ENCODE assay signal across 16 cellular contexts in the genomic region with DNA sequence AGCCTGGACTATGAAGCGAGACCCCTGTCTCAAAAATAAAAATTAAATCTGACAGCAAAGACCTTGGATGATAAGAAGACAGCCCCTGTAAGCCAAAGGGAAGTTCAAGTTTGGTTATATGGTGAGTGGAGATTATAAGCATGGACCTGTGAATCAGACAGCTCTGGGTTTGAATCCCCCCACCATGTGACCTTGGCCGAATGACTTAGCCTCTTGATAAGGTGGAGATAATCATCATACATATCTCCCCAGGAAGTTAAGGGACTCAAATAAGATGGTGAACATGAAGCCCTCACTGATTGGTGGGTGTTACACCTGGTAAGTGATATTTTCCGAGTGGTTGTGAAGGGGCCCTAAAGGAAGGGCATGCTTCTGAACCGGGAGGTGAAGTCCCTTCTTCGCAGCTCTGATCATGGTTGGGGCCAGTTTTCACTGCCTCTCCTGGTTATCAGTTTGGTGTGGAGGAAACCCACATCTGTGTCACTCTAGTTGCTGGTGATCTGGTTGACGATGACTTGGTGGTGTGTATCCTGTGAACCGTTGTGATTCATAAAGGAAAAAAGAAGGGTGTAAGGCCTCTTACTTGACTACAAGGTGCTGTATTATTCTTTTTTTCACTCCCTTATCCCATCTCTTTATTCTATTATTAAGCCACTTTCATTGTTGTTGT.
DNase-seq lines count a peak whose midpoint lies in the region; ATAC-seq lines count a peak whose summit lies in the region.
"Had no signal": no experiment of that assay in that cellular context is flagged by ENCODE, and none has a peak within 500 bp of the region (broad histone marks: within the 10 kb centered on the region; RNA-seq: fewer than 3 reads in every experiment).

No MANE protein-coding gene starts in this region.

- H3K4me3 ChIP-seq in mesendoderm (ENCODE audit: low read length), result no peak overlapping the region

- H3K18ac ChIP-seq in mesendoderm (ENCODE audit: low read length), result no peak overlapping the region

- no peak overlapping the region for H3K4me2 ChIP-seq in mesendoderm (ENCODE audit: low read length)
- H3K4me2 ChIP-seq: KMS-11 had no signal

- H3K36me3 ChIP-seq in mesendoderm (ENCODE audit: control insufficient read depth, insufficient read depth, low read length), result no peaks in the 10 kb centered on the region

- H3K27ac Mint-ChIP-seq in activated CD8-positive, alpha-beta memory T cell treated with anti-CD3 and anti-CD28 coated beads, Interleukin-2, amount 10 ng/mL, durations not matched to agents 7 days and 5 days, result no peak overlapping the region
- H3K27ac Mint-ChIP-seq in activated T-helper 17 cell treated with anti-CD3 and anti-CD28 coated beads, Interleukin-2, amount 50 U/mL, for 72 hours, result peak overlapping the region; percentile 51
- H3K27ac Mint-ChIP-seq in stimulated activated naive CD8-positive, alpha-beta T cell treated with anti-CD3 and anti-CD28 coated beads, Interleukin-15, amount 100 ng/mL, for 72 hours, result peak overlapping the region in 1 of 2 donors; percentile 19
- H3K27ac Mint-ChIP-seq: CD4-positive, alpha-beta T cell had no signal

- H2BK5ac ChIP-seq in mesendoderm (ENCODE audit: low read length), result no peak overlapping the region

- H3K4me3 Mint-ChIP-seq in activated CD8-positive, alpha-beta memory T cell treated with anti-CD3 and anti-CD28 coated beads, Interleukin-2, amount 10 ng/mL, durations not matched to agents 7 days and 5 days, result no peak overlapping the region
- no peak overlapping the region for H3K4me3 Mint-ChIP-seq in activated T-helper 17 cell treated with anti-CD3 and anti-CD28 coated beads, Interleukin-2, amount 50 U/mL, for 72 hours
- no peak overlapping the region for H3K4me3 Mint-ChIP-seq in stimulated activated naive CD8-positive, alpha-beta T cell treated with anti-CD3 and anti-CD28 coated beads, Interleukin-15, amount 100 ng/mL, for 72 hours
- H3K4me3 Mint-ChIP-seq: CD4-positive, alpha-beta T cell had no signal

- no peak overlapping the region for H4K8ac ChIP-seq in mesendoderm (ENCODE audit: low read depth, low read length)

- peak; percentile 20 for ATAC-seq in activated CD8-positive, alpha-beta memory T cell treated with anti-CD3 and anti-CD28 coated beads, Interleukin-2, amount 10 ng/mL, durations not matched to agents 7 days and 5 days
- ATAC-seq in activated T-helper 17 cell treated with anti-CD3 and anti-CD28 coated beads, Interleukin-2, amount 50 U/mL, for 72 hours (replicated peaks), result peak; percentile 83
- peak; percentile 40 for ATAC-seq in stimulated activated naive CD8-positive, alpha-beta T cell treated with anti-CD3 and anti-CD28 coated beads, Interleukin-15, amount 100 ng/mL, for 72 hours
- no peak for ATAC-seq in HG03039 (IDR thresholded peaks at IDR 0.05; ENCODE audit: unreplicated experiment)

- H3K27me3 Mint-ChIP-seq in activated CD8-positive, alpha-beta memory T cell treated with anti-CD3 and anti-CD28 coated beads, Interleukin-2, amount 10 ng/mL, durations not matched to agents 7 days and 5 days, result no peaks in the 10 kb centered on the region
- no peaks in the 10 kb centered on the region for H3K27me3 Mint-ChIP-seq in activated T-helper 17 cell treated with anti-CD3 and anti-CD28 coated beads, Interleukin-2, amount 50 U/mL, for 72 hours
- no peaks in the 10 kb centered on the region for H3K27me3 Mint-ChIP-seq in stimulated activated naive CD8-positive, alpha-beta T cell treated with anti-CD3 and anti-CD28 coated beads, Interleukin-15, amount 100 ng/mL, for 72 hours
- H3K27me3 Mint-ChIP-seq: CD4-positive, alpha-beta T cell had no signal

- no peak overlapping the region for H3K27ac ChIP-seq in mesendoderm (ENCODE audit: low read depth, low read length)
- H3K27ac ChIP-seq: KMS-11 had no signal

- H3K79me2 ChIP-seq in mesendoderm (ENCODE audit: control insufficient read depth, insufficient read depth, low read length), result no peaks in the 10 kb centered on the region

- H3K9me3 Mint-ChIP-seq in activated CD8-positive, alpha-beta memory T cell treated with anti-CD3 and anti-CD28 coated beads, Interleukin-2, amount 10 ng/mL, durations not matched to agents 7 days and 5 days (ENCODE audit: low read depth), result no peaks in the 10 kb centered on the region
- H3K9me3 Mint-ChIP-seq in activated T-helper 17 cell treated with anti-CD3 and anti-CD28 coated beads, Interleukin-2, amount 50 U/mL, for 72 hours, result no peaks in the 10 kb centered on the region
- H3K9me3 Mint-ChIP-seq in stimulated activated naive CD8-positive, alpha-beta T cell treated with anti-CD3 and anti-CD28 coated beads, Interleukin-15, amount 100 ng/mL, for 72 hours, result no peaks in the 10 kb centered on the region
- H3K9me3 Mint-ChIP-seq: CD4-positive, alpha-beta T cell had no signal

- H3K56ac ChIP-seq in mesendoderm (ENCODE audit: low read length), result no peak overlapping the region

- peaks cover 22% of the 10 kb centered on the region for H3K36me3 Mint-ChIP-seq in activated CD8-positive, alpha-beta memory T cell treated with anti-CD3 and anti-CD28 coated beads, Interleukin-2, amount 10 ng/mL, durations not matched to agents 7 days and 5 days
- H3K36me3 Mint-ChIP-seq in activated T-helper 17 cell treated with anti-CD3 and anti-CD28 coated beads, Interleukin-2, amount 50 U/mL, for 72 hours (ENCODE audit: low read depth), result peaks cover 51% of the 10 kb centered on the region

- H4K5ac ChIP-seq in mesendoderm (ENCODE audit: low read length), result no peak overlapping the region

- H3K23ac ChIP-seq in mesendoderm (ENCODE audit: low read length), result no peak overlapping the region

- H3K4me1 ChIP-seq in mesendoderm (ENCODE audit: control insufficient read depth, low read depth, low read length), result peaks cover 3% of the 10 kb centered on the region

- no peak overlapping the region for H2AK5ac ChIP-seq in mesendoderm (ENCODE audit: low read length)

- H2BK15ac ChIP-seq in mesendoderm (replicated peaks; ENCODE audit: low read depth), result no peak overlapping the region

- no peak overlapping the region for H2BK120ac ChIP-seq in mesendoderm (ENCODE audit: low read depth, low read length)

- no peak overlapping the region for H3K4ac ChIP-seq in mesendoderm (ENCODE audit: low read depth, low read length)

- H3K27me3 ChIP-seq in mesendoderm (ENCODE audit: insufficient read depth, low read length, poor library complexity), result no peaks in the 10 kb centered on the region

- CTCF ChIA-PET in activated CD8-positive, alpha-beta memory T cell treated with anti-CD3 and anti-CD28 coated beads, Interleukin-2, amount 10 ng/mL, durations not matched to agents 7 days and 5 days (lab: Charles Lee), result no interaction called here

- no CpG with 5 or more reads among the region's 7 CpGs for WGBS in mesendoderm (ENCODE audit: extremely low coverage, insufficient coverage, low lambda C conversion rate)

- no peaks in the 10 kb centered on the region for H3K4me1 Mint-ChIP-seq in activated CD8-positive, alpha-beta memory T cell treated with anti-CD3 and anti-CD28 coated beads, Interleukin-2, amount 10 ng/mL, durations not matched to agents 7 days and 5 days
- H3K4me1 Mint-ChIP-seq in activated T-helper 17 cell treated with anti-CD3 and anti-CD28 coated beads, Interleukin-2, amount 50 U/mL, for 72 hours, result peaks cover 4% of the 10 kb centered on the region
- H3K4me1 Mint-ChIP-seq in stimulated activated naive CD8-positive, alpha-beta T cell treated with anti-CD3 and anti-CD28 coated beads, Interleukin-15, amount 100 ng/mL, for 72 hours, result peaks cover 9% of the 10 kb centered on the region

- no peaks in the 10 kb centered on the region for H3K79me1 ChIP-seq in mesendoderm (ENCODE audit: low read length)

- no peak for DNase-seq in activated CD8-positive, alpha-beta memory T cell treated with anti-CD3 and anti-CD28 coated beads, Interleukin-2, amount 10 ng/mL, durations not matched to agents 7 days and 5 days
- no peak for DNase-seq in activated CD8-positive, alpha-beta memory T cell treated with anti-CD3 and anti-CD28 coated beads, Interleukin-2, amount 50 U/mL, for 4 hours
- DNase-seq in mesendoderm, result peak; percentile 39
- no peak for DNase-seq in stimulated activated naive CD8-positive, alpha-beta T cell treated with anti-CD3 and anti-CD28 coated beads, Interleukin-15, amount 100 ng/mL, for 72 hours
- DNase-seq in NCI-H1105 (lab: John Stamatoyannopoulos, UW), result no peak
- DNase-seq in GDM1 (lab: John Stamatoyannopoulos, UW), result no peak
- DNase-seq: aorta; CD4-positive, alpha-beta T cell; DND-41; NCI-H146; NCI-H510A; nucleus accumbens; stimulated activated CD4-positive, alpha-beta T cell treated with anti-CD3 and anti-CD28 coated beads, Interleukin-12 subunit alpha, Interleukin-12 subunit beta, amount 100 ng/mL, for 4 hours had no signal

- H3K9ac ChIP-seq in mesendoderm (ENCODE audit: low read length), result no peak overlapping the region
- H3K9ac ChIP-seq: KMS-11 had no signal
